ENCODE assay signal across 1 cellular context in the genomic region with DNA sequence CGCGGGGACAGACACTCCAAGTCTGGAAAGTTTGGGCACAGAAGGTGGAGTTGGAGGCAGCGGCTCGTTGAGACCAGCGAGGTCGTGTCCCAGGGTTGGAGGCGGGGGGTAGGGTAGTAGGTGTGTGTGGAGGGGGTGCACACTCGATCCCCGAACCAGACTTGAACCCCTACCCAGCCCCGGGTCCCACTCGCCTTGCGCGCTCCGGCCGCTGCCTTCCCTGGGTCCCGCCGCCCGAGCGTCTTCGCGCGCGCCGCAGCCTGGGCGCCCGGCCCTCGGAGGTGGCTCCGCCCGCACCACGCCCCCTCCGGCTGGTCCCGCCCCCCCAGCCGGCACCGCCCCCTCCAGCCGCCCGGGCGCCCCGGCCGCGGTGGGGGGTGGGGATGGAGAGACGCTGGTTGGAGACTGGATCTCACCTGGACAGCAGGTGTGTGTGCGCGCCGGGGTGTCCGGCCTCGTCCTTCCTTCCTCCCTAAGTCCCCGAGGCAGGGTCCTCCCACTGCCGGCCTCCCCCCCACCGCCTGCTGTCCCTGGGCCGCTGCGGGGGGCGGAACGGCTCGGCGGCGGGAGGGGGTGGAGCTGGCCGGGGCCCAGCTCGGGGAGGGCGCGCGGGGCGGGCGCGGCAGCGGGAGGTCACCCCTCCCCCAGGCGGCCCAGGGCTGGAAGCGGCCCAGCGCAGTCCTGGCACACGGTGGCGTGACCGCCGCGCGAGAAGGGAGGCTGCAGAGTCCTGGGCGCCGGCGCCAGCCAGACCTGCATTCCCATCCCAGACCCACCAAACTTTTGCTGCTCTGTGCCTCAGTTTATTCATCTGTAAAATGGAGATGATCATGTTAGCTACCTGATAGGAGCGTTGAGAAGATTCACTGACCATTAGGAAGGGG.
TF ChIP-seq lines count a peak whose summit lies in the region.

A gene (minus strand): TSS at position 255 of the 884 bp plus-strand sequence. CDS start 3,034 bp downstream, outside the sequence.

TF ChIP-seq in HEK293, 187 proteins besides CTCF, POLR2A, EP300 and RAD21 (continued from another document):
- TF ChIP-seq ZNF341 (tag by site-specific recombination; IDR thresholded peaks at IDR 0.05; ENCODE audit: low read depth) (peak; percentile 91), ZNF610 (tag by site-specific recombination; IDR thresholded peaks at IDR 0.05; ENCODE audit: borderline replicate concordance) (no peak), ZNF391 (tag by site-specific recombination; IDR thresholded peaks at IDR 0.05; ENCODE audit: borderline replicate concordance, low read depth) (0 out of 2 replicates have a peak, but pooled peaks have one; percentile 52), ZNF202 (tag by site-specific recombination; IDR thresholded peaks at IDR 0.05; ENCODE audit: borderline replicate concordance) (no peak), ZNF677 (tag by site-specific recombination; IDR thresholded peaks at IDR 0.05) (no peak), ZNF324 (tag by site-specific recombination; IDR thresholded peaks at IDR 0.05) (no peak), ZNF184 (tag by site-specific recombination; IDR thresholded peaks at IDR 0.05) (0 out of 2 replicates have a peak, but pooled peaks have one; percentile 23), GLI4 (tag by site-specific recombination; IDR thresholded peaks at IDR 0.05) (peak; percentile 8; the same call in 1 of the 2 replicates), ZFP37 (tag by site-specific recombination; IDR thresholded peaks at IDR 0.05) (no peak), ZNF248 (tag by site-specific recombination; IDR thresholded peaks at IDR 0.05) (no peak), ZNF174 (tag by site-specific recombination; IDR thresholded peaks at IDR 0.05) (no peak), OSR2 (tag by site-specific recombination; IDR thresholded peaks at IDR 0.05) (no peak)
- TF ChIP-seq, protein P1, sequence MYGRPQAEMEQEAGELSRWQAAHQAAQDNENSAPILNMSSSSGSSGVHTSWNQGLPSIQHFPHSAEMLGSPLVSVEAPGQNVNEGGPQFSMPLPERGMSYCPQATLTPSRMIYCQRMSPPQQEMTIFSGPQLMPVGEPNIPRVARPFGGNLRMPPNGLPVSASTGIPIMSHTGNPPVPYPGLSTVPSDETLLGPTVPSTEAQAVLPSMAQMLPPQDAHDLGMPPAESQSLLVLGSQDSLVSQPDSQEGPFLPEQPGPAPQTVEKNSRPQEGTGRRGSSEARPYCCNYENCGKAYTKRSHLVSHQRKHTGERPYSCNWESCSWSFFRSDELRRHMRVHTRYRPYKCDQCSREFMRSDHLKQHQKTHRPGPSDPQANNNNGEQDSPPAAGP (tag by site-specific recombination; IDR thresholded peaks at IDR 0.05) = 0 out of 2 replicates have a peak, but pooled peaks have one; percentile 24
- TF ChIP-seq, protein P2, sequence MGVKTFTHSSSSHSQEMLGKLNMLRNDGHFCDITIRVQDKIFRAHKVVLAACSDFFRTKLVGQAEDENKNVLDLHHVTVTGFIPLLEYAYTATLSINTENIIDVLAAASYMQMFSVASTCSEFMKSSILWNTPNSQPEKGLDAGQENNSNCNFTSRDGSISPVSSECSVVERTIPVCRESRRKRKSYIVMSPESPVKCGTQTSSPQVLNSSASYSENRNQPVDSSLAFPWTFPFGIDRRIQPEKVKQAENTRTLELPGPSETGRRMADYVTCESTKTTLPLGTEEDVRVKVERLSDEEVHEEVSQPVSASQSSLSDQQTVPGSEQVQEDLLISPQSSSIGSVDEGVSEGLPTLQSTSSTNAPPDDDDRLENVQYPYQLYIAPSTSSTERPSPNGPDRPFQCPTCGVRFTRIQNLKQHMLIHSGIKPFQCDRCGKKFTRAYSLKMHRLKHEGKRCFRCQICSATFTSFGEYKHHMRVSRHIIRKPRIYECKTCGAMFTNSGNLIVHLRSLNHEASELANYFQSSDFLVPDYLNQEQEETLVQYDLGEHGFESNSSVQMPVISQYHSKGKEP (tag by site-specific recombination; IDR thresholded peaks at IDR 0.05) = 0 out of 2 replicates have a peak, but pooled peaks have one; percentile 19
- TF ChIP-seq, protein P3, sequence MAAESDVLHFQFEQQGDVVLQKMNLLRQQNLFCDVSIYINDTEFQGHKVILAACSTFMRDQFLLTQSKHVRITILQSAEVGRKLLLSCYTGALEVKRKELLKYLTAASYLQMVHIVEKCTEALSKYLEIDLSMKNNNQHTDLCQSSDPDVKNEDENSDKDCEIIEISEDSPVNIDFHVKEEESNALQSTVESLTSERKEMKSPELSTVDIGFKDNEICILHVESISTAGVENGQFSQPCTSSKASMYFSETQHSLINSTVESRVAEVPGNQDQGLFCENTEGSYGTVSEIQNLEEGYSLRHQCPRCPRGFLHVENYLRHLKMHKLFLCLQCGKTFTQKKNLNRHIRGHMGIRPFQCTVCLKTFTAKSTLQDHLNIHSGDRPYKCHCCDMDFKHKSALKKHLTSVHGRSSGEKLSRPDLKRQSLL (tag by site-specific recombination; IDR thresholded peaks at IDR 0.05) = no peak
- TF ChIP-seq, protein P4, sequence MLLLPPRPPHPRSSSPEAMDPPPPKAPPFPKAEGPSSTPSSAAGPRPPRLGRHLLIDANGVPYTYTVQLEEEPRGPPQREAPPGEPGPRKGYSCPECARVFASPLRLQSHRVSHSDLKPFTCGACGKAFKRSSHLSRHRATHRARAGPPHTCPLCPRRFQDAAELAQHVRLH (tag by site-specific recombination; IDR thresholded peaks at IDR 0.05) = peak; percentile 74; the same call in 1 of the 2 replicates
- TF ChIP-seq, protein P5, sequence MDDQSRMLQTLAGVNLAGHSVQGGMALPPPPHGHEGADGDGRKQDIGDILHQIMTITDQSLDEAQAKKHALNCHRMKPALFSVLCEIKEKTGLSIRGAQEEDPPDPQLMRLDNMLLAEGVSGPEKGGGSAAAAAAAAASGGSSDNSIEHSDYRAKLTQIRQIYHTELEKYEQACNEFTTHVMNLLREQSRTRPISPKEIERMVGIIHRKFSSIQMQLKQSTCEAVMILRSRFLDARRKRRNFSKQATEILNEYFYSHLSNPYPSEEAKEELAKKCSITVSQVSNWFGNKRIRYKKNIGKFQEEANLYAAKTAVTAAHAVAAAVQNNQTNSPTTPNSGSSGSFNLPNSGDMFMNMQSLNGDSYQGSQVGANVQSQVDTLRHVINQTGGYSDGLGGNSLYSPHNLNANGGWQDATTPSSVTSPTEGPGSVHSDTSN (CRISPR knock-in tag; IDR thresholded peaks at IDR 0.05) = no peak
- TF ChIP-seq, protein P6, sequence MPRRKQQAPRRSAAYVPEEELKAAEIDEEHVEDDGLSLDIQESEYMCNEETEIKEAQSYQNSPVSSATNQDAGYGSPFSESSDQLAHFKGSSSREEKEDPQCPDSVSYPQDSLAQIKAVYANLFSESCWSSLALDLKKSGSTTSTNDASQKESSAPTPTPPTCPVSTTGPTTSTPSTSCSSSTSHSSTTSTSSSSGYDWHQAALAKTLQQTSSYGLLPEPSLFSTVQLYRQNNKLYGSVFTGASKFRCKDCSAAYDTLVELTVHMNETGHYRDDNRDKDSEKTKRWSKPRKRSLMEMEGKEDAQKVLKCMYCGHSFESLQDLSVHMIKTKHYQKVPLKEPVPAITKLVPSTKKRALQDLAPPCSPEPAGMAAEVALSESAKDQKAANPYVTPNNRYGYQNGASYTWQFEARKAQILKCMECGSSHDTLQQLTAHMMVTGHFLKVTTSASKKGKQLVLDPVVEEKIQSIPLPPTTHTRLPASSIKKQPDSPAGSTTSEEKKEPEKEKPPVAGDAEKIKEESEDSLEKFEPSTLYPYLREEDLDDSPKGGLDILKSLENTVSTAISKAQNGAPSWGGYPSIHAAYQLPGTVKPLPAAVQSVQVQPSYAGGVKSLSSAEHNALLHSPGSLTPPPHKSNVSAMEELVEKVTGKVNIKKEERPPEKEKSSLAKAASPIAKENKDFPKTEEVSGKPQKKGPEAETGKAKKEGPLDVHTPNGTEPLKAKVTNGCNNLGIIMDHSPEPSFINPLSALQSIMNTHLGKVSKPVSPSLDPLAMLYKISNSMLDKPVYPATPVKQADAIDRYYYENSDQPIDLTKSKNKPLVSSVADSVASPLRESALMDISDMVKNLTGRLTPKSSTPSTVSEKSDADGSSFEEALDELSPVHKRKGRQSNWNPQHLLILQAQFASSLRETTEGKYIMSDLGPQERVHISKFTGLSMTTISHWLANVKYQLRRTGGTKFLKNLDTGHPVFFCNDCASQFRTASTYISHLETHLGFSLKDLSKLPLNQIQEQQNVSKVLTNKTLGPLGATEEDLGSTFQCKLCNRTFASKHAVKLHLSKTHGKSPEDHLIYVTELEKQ (tag by site-specific recombination; IDR thresholded peaks at IDR 0.05; ENCODE audit: borderline replicate concordance) = no peak
